ENCODE assay signal across 8 cellular contexts in the genomic region with DNA sequence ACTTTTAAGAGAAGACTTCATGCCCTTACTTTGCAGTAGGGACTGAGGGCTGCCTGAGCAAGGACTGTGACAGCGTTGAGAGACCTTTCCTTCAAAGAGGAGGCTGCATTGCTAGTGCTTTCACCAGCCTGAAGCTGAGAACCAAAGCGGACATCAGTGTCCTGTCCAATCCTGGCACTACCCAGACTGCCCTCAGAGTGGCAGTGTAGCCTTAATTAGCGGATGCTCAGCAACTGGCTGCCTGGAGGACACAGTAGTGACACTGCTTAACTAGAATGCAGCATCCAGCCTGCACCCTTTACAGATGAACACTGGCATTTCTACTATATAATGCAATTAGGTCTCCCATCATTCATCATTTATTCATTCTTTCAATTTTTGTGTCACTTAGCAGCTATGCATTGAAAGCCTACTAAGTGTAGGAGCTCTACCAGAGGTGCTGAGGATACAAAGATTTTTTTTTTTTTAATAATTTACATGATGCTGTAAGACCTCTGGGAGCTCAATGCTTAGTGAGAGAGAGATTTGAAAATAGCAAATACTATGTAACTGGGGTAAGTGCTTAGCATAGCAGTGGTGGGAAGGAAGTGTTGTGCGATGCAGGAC. TPM values are rescaled to one million over a fixed set of nuclear protein-coding genes. Genes with fewer than 3 reads are reported as not detected.
A peak's percentile ranks its signal among the peaks of the same experiment; 100 is the strongest.
DNase-seq lines count a peak whose midpoint lies in the region; ATAC-seq and TF ChIP-seq lines count a peak whose summit lies in the region.

No MANE protein-coding gene starts in this region.

- TF ChIP-seq CTCF in mucosa of descending colon (IDR thresholded peaks at IDR 0.05) = peak; percentile 81

- DNase-seq in DMS114 treated with DMSO at 0.1 percent for 48 hours (lab: John Stamatoyannopoulos, UW; ENCODE audit: unreplicated experiment) = peak; percentile 27
- DNase-seq in HS-27A (ENCODE audit: low read depth) = peak; percentile 33
- peak; percentile 13 for DNase-seq in NCI-H82 treated with DMSO at 0.1 percent for 48 hours (lab: John Stamatoyannopoulos, UW; ENCODE audit: unreplicated experiment)
- peak; percentile 6 to 42 (median 25) for DNase-seq in activated CD8-positive, alpha-beta memory T cell treated with anti-CD3 and anti-CD28 coated beads for 48 hours (ENCODE audit: low read depth in 2 of 3, low spot score in 2 of 3)
- DNase-seq in epidermal melanocyte (ENCODE audit: insufficient read length, low spot score) = peak; percentile 43
- peak; percentile 57 to 92 (median 85) for DNase-seq in mucosa of descending colon
- peak; percentile 79 for DNase-seq in stimulated activated CD8-positive, alpha-beta memory T cell treated with anti-CD3 and anti-CD28 coated beads, Interleukin-4, amount 100 ng/mL, for 48 hours

- peak; percentile 99 for ATAC-seq in GM21423 (IDR thresholded peaks at IDR 0.05; ENCODE audit: unreplicated experiment)
- peak; percentile 93 for ATAC-seq in mucosa of descending colon

- H3K9me3 ChIP-seq in mucosa of descending colon = no peaks in the 10 kb centered on the region

- intact Hi-C loops in mucosa of descending colon (cut with DNase I, micrococcal nuclease) = loop anchor here (2.0 to 10.0 kb wide), 3 partner anchors 308 to 418 kb away; a partner anchor contains a TSS

- H3K36me3 ChIP-seq in mucosa of descending colon (ENCODE audit: low read depth) = no peaks in the 10 kb centered on the region

- H3K4me3 ChIP-seq in mucosa of descending colon = no peak overlapping the region

- peaks cover 6% of the 10 kb centered on the region for H3K4me1 ChIP-seq in mucosa of descending colon (ENCODE audit: low read depth)

RNA-seq across cellular contexts. Expression of a gene that starts 36.9 kb away (rescaled TPM):
- total RNA-seq in mucosa of descending colon = 10 to 100 TPM in 2 of 3 donors, 1 to 10 TPM in 1; 8.3 to 20.1 (median 14.2) TPM

Comparison
In these comparisons a context has a peak if more than half of its experiments do, and no peak if none do; other contexts are left out.
1. DNase-seq: peak in every context shown above with its lines; median percentile 85 in mucosa of descending colon; 79 in stimulated activated CD8-positive, alpha-beta memory T cell treated with anti-CD3 and anti-CD28 coated beads, Interleukin-4, amount 100 ng/mL, for 48 hours; 43 in epidermal melanocyte; 33 in HS-27A; 27 in DMS114 treated with DMSO at 0.1 percent for 48 hours; 25 in activated CD8-positive, alpha-beta memory T cell treated with anti-CD3 and anti-CD28 coated beads for 48 hours; 13 in NCI-H82 treated with DMSO at 0.1 percent for 48 hours.